In genomic region chr12:79547735-79548347, GRCh38 we compare ENCODE assay signal across 9 cellular contexts.
DNase-seq lines count a peak whose midpoint lies in the region; ATAC-seq and TF ChIP-seq lines count a peak whose summit lies in the region.
"Had no signal": no experiment of that assay in that cellular context is flagged by ENCODE, and none has a peak within 500 bp of the region (broad histone marks: within the 10 kb centered on the region; RNA-seq: fewer than 3 reads in every experiment).

No MANE protein-coding gene starts in this region.

- TF ChIP-seq CTCF in foreskin fibroblast (IDR thresholded peaks at IDR 0.05; ENCODE audit: low read depth, low read length), result peak; percentile 77
- TF ChIP-seq CTCF in osteocyte (IDR thresholded peaks at IDR 0.05), result peak; percentile 83

- peak; percentile 4 to 6 for DNase-seq in activated T-cell treated with anti-CD3 and anti-CD28 coated beads, Interleukin-2, amount 50 U/mL, for 72 hours
- DNase-seq in activated T-cell treated with anti-CD3 and anti-CD28 coated beads, Interleukin-2, amount 50 U/mL, for 24 hours, result no peak
- DNase-seq in Kasumi-1 (lab: John Stamatoyannopoulos, UW) (peak; percentile 14 to 45), T1000 (lab: John Stamatoyannopoulos, UW) (peak; percentile 49), foreskin fibroblast (peak; percentile 78 to 80), osteocyte (ENCODE audit: extremely low spot score, unreplicated experiment) (no peak), OCI-M2 (lab: John Stamatoyannopoulos, UW; ENCODE audit: unreplicated experiment) (no peak)

- H3K36me3 Mint-ChIP-seq in activated T-cell treated with anti-CD3 and anti-CD28 coated beads, Interleukin-2, amount 50 U/mL, for 72 hours (ENCODE audit: insufficient read depth in 2 of 2), result no peaks in the 10 kb centered on the region
- H3K36me3 Mint-ChIP-seq in activated T-cell treated with anti-CD3 and anti-CD28 coated beads, Interleukin-2, amount 50 U/mL, for 24 hours (ENCODE audit: low read depth), result no peaks in the 10 kb centered on the region
- H3K36me3 Mint-ChIP-seq in osteocyte (ENCODE audit: unreplicated experiment), result peaks cover 23% of the 10 kb centered on the region

- H3K4me1 Mint-ChIP-seq in activated T-cell treated with anti-CD3 and anti-CD28 coated beads, Interleukin-2, amount 50 U/mL, for 72 hours (ENCODE audit: low read depth), result no peaks in the 10 kb centered on the region
- no peaks in the 10 kb centered on the region for H3K4me1 Mint-ChIP-seq in activated T-cell treated with anti-CD3 and anti-CD28 coated beads, Interleukin-2, amount 50 U/mL, for 24 hours (ENCODE audit: low read depth)
- H3K4me1 Mint-ChIP-seq in osteocyte (ENCODE audit: unreplicated experiment), result peaks cover 83% of the 10 kb centered on the region
- H3K4me1 Mint-ChIP-seq: memory B cell had no signal

- no peak overlapping the region for H3K4me3 Mint-ChIP-seq in activated T-cell treated with anti-CD3 and anti-CD28 coated beads, Interleukin-2, amount 50 U/mL, for 72 hours
- no peak overlapping the region for H3K4me3 Mint-ChIP-seq in activated T-cell treated with anti-CD3 and anti-CD28 coated beads, Interleukin-2, amount 50 U/mL, for 24 hours
- no peak overlapping the region for H3K4me3 Mint-ChIP-seq in osteocyte (ENCODE audit: unreplicated experiment)
- H3K4me3 Mint-ChIP-seq: memory B cell had no signal

- no peak overlapping the region for H3K4me3 ChIP-seq in foreskin fibroblast (ENCODE audit: low read depth in 1 of 2, low read length in 2 of 2)

- no peaks in the 10 kb centered on the region for H3K9me3 Mint-ChIP-seq in activated T-cell treated with anti-CD3 and anti-CD28 coated beads, Interleukin-2, amount 50 U/mL, for 72 hours
- H3K9me3 Mint-ChIP-seq in activated T-cell treated with anti-CD3 and anti-CD28 coated beads, Interleukin-2, amount 50 U/mL, for 24 hours, result no peaks in the 10 kb centered on the region
- no peaks in the 10 kb centered on the region for H3K9me3 Mint-ChIP-seq in osteocyte (ENCODE audit: unreplicated experiment)
- H3K9me3 Mint-ChIP-seq: memory B cell had no signal

- ATAC-seq in activated T-cell treated with anti-CD3 and anti-CD28 coated beads, Interleukin-2, amount 50 U/mL, for 72 hours (replicated peaks in 1 of 2), result no peak
- peak; percentile 83 for ATAC-seq in GM21723 (IDR thresholded peaks at IDR 0.05; ENCODE audit: unreplicated experiment)

- no peak overlapping the region for H3K27ac Mint-ChIP-seq in activated T-cell treated with anti-CD3 and anti-CD28 coated beads, Interleukin-2, amount 50 U/mL, for 72 hours
- no peak overlapping the region for H3K27ac Mint-ChIP-seq in activated T-cell treated with anti-CD3 and anti-CD28 coated beads, Interleukin-2, amount 50 U/mL, for 24 hours
- H3K27ac Mint-ChIP-seq in osteocyte (ENCODE audit: unreplicated experiment), result peak overlapping the region; percentile 89

- no peaks in the 10 kb centered on the region for H3K27me3 Mint-ChIP-seq in activated T-cell treated with anti-CD3 and anti-CD28 coated beads, Interleukin-2, amount 50 U/mL, for 72 hours (ENCODE audit: low read depth)
- no peaks in the 10 kb centered on the region for H3K27me3 Mint-ChIP-seq in activated T-cell treated with anti-CD3 and anti-CD28 coated beads, Interleukin-2, amount 50 U/mL, for 24 hours
- H3K27me3 Mint-ChIP-seq in osteocyte (ENCODE audit: unreplicated experiment), result no peaks in the 10 kb centered on the region
- H3K27me3 Mint-ChIP-seq: memory B cell had no signal

Comparison
In these comparisons a context has a peak if more than half of its experiments do, and no peak if none do; other contexts are left out.
1. DNase-seq: peak in activated T-cell treated with anti-CD3 and anti-CD28 coated beads, Interleukin-2, amount 50 U/mL, for 72 hours (2 of 2), Kasumi-1 (2 of 2), T1000 (single experiment) and foreskin fibroblast (2 of 2); none in activated T-cell treated with anti-CD3 and anti-CD28 coated beads, Interleukin-2, amount 50 U/mL, for 24 hours (single experiment), osteocyte (single experiment) and OCI-M2 (single experiment).